Comparison of ENCODE assay signal across 8 cellular contexts in genomic region chr16:70589998-70590471, GRCh38. TPM values are rescaled to one million over a fixed set of nuclear protein-coding genes. Genes with fewer than 3 reads are reported as not detected.
DNase-seq lines count a peak whose midpoint lies in the region; ATAC-seq and TF ChIP-seq lines count a peak whose summit lies in the region.
"Had no signal": no experiment of that assay in that cellular context is flagged by ENCODE, and none has a peak within 500 bp of the region (broad histone marks: within the 10 kb centered on the region; RNA-seq: fewer than 3 reads in every experiment).

No MANE protein-coding gene starts in this region.

- DNase-seq in WERI-Rb-1 (peak; percentile 39), fibroblast of gingiva (ENCODE audit: low read depth) (peak; percentile 41), vagina (ENCODE audit: extremely low spot score in 2 of 2) (no peak), hippocampal formation (lab: John Stamatoyannopoulos, UW) (no peak), erythroblast (lab: John Stamatoyannopoulos, UW) (no peak)
- DNase-seq: GF-D8 had no signal

- TF ChIP-seq CTCF in WERI-Rb-1 (IDR thresholded peaks at IDR 0.05; ENCODE audit: low read depth, low read length) (no peak), vagina (IDR thresholded peaks at IDR 0.05) (no peak)

- no peaks in the 10 kb centered on the region for H3K9me3 ChIP-seq in WERI-Rb-1 (ENCODE audit: severe bottlenecking)
- no peaks in the 10 kb centered on the region for H3K9me3 ChIP-seq in neuron (ENCODE audit: low read length)
- H3K9me3 ChIP-seq in vagina = no peaks in the 10 kb centered on the region

- no peaks in the 10 kb centered on the region for H3K36me3 ChIP-seq in WERI-Rb-1
- no peaks in the 10 kb centered on the region for H3K36me3 ChIP-seq in neuron (ENCODE audit: insufficient read depth, low read length)
- H3K36me3 ChIP-seq in vagina = no peaks in the 10 kb centered on the region

- H3K4me1 ChIP-seq in neuron (ENCODE audit: insufficient read depth, low read length) = peaks cover 16% of the 10 kb centered on the region
- peaks cover 60% of the 10 kb centered on the region for H3K4me1 ChIP-seq in vagina

- H2AFZ ChIP-seq in neuron (ENCODE audit: low read depth, low read length) = peak overlapping the region; percentile 26

- intact Hi-C loops in vagina (cut with DNase I) = loop anchor here (5.0 kb wide), 1 partner anchor 47 kb away; no protein-coding TSS in a partner anchor

- ATAC-seq in GM21786 (IDR thresholded peaks at IDR 0.05; ENCODE audit: unreplicated experiment) = no peak

- H3K4me3 ChIP-seq in WERI-Rb-1 (ENCODE audit: low read depth, low read length) (no peak overlapping the region), neuron (ENCODE audit: low read length) (no peak overlapping the region), vagina (peak overlapping the region; percentile 13 to 20)

- H3K27me3 ChIP-seq in WERI-Rb-1 (ENCODE audit: insufficient read depth, low read depth, severe bottlenecking) (no peaks in the 10 kb centered on the region), neuron (ENCODE audit: insufficient read depth, low read length) (no peaks in the 10 kb centered on the region), vagina (no peaks in the 10 kb centered on the region)

- no peak for TF ChIP-seq POLR2A in vagina (IDR thresholded peaks at IDR 0.05)
- TF ChIP-seq POLR2A in erythroblast (IDR thresholded peaks at IDR 0.05; ENCODE audit: low read length) = no peak

- H3K27ac ChIP-seq in WERI-Rb-1 (no peak overlapping the region), vagina (peak overlapping the region; percentile 87)

RNA-seq across cellular contexts. Expression of gene IL34, which starts 56.3 kb away (rescaled TPM):
- total RNA-seq in vagina = 6.1 TPM

Comparison
In these comparisons a context has a peak if more than half of its experiments do, and no peak if none do; other contexts are left out.
1. DNase-seq: peak in WERI-Rb-1 (single experiment) and fibroblast of gingiva (single experiment); none in vagina (0 of 2), hippocampal formation (0 of 2) and erythroblast (0 of 2).
2. H3K4me3 ChIP-seq: peak in vagina (2 of 2); none in WERI-Rb-1 (single experiment) and neuron (single experiment).